In genomic region chr12:99767809-99768208, GRCh38 we compare ENCODE assay signal across 8 cellular contexts.
DNase-seq lines count a peak whose midpoint lies in the region; ATAC-seq, FAIRE-seq and TF ChIP-seq lines count a peak whose summit lies in the region.

No MANE protein-coding gene starts in this region.

- TF ChIP-seq RAD21 in Ishikawa (IDR thresholded peaks at IDR 0.05; ENCODE audit: low read depth), result peak; percentile 40

- DNase-seq in AG09309 (ENCODE audit: low read depth) (peak; percentile 2), SK-N-MC (ENCODE audit: low read depth, low spot score) (peak; percentile 26), iris pigment epithelial cell (ENCODE audit: low read depth) (peak; percentile 35), H54 (ENCODE audit: insufficient read length, low spot score) (no peak), DMS153 (lab: John Stamatoyannopoulos, UW) (no peak)
- no peak for DNase-seq in activated naive CD4-positive, alpha-beta T cell treated with anti-CD3 and anti-CD28 coated beads, Interleukin-2, amount 10 ng/mL, durations not matched to agents 7 days and 5 days

- H3K27ac Mint-ChIP-seq in activated naive CD4-positive, alpha-beta T cell treated with anti-CD3 and anti-CD28 coated beads, Interleukin-2, amount 10 ng/mL, durations not matched to agents 7 days and 5 days, result no peak overlapping the region

- no peak for ATAC-seq in HG02884 (IDR thresholded peaks at IDR 0.05; ENCODE audit: unreplicated experiment)

- H3K9me3 ChIP-seq in SK-N-MC (ENCODE audit: low read depth, low read length), result no peaks in the 10 kb centered on the region

- no peak overlapping the region for H3K27ac ChIP-seq in SK-N-MC

- no peaks in the 10 kb centered on the region for H3K36me3 Mint-ChIP-seq in activated naive CD4-positive, alpha-beta T cell treated with anti-CD3 and anti-CD28 coated beads, Interleukin-2, amount 10 ng/mL, durations not matched to agents 7 days and 5 days

- peak; percentile 38 for TF ChIP-seq CTCF in AG09309 (IDR thresholded peaks at IDR 0.05; ENCODE audit: control insufficient read depth, insufficient read depth, low read depth, low read length, missing control alignments)

- no peaks in the 10 kb centered on the region for H3K4me1 Mint-ChIP-seq in activated naive CD4-positive, alpha-beta T cell treated with anti-CD3 and anti-CD28 coated beads, Interleukin-2, amount 10 ng/mL, durations not matched to agents 7 days and 5 days

- no peaks in the 10 kb centered on the region for H3K36me3 ChIP-seq in SK-N-MC (ENCODE audit: insufficient read depth, low read length)

- no peak overlapping the region for H3K4me3 Mint-ChIP-seq in activated naive CD4-positive, alpha-beta T cell treated with anti-CD3 and anti-CD28 coated beads, Interleukin-2, amount 10 ng/mL, durations not matched to agents 7 days and 5 days

- H3K9ac ChIP-seq in SK-N-MC (ENCODE audit: insufficient read length), result no peak overlapping the region

- CTCF ChIA-PET in activated naive CD4-positive, alpha-beta T cell treated with anti-CD3 and anti-CD28 coated beads, Interleukin-2, amount 10 ng/mL, durations not matched to agents 7 days and 5 days (lab: Charles Lee), result interaction anchor here (0.9 kb wide), 1 partner anchor 722 kb away, joined by 3 read pairs; no protein-coding TSS in a partner anchor

- no peaks in the 10 kb centered on the region for H3K27me3 Mint-ChIP-seq in activated naive CD4-positive, alpha-beta T cell treated with anti-CD3 and anti-CD28 coated beads, Interleukin-2, amount 10 ng/mL, durations not matched to agents 7 days and 5 days

- no peak for TF ChIP-seq EP300 in Ishikawa (IDR thresholded peaks at IDR 0.05; ENCODE audit: borderline replicate concordance)

- no peak for FAIRE-seq in H54 (lab: Jason Lieb, UNC)

- H3K4me3 ChIP-seq in AG09309 (ENCODE audit: control insufficient read depth, low read depth, low read length) (no peak overlapping the region), SK-N-MC (no peak overlapping the region)

- H3K9me3 Mint-ChIP-seq in activated naive CD4-positive, alpha-beta T cell treated with anti-CD3 and anti-CD28 coated beads, Interleukin-2, amount 10 ng/mL, durations not matched to agents 7 days and 5 days, result no peaks in the 10 kb centered on the region

- no peak for TF ChIP-seq POLR2A in H54 (IDR thresholded peaks at IDR 0.05; ENCODE audit: low read depth, low read length)

TF ChIP-seq in Ishikawa, 13 proteins besides CTCF, POLR2A, EP300 and RAD21:
- TF ChIP-seq TAF1 (IDR thresholded peaks at IDR 0.05; ENCODE audit: low read depth) (no peak), TEAD4 (IDR thresholded peaks at IDR 0.05) (no peak), NFIC (IDR thresholded peaks at IDR 0.05) (no peak), FOXM1 (IDR thresholded peaks at IDR 0.05; ENCODE audit: borderline replicate concordance, low read depth) (no peak), MAX (IDR thresholded peaks at IDR 0.05) (no peak), ZBTB7A (IDR thresholded peaks at IDR 0.05; ENCODE audit: low read depth) (no peak), TCF12 (IDR thresholded peaks at IDR 0.05; ENCODE audit: low read depth) (no peak), CREB1 (IDR thresholded peaks at IDR 0.05; ENCODE audit: low read depth) (no peak)

Comparison
In these comparisons a context has a peak if more than half of its experiments do, and no peak if none do; other contexts are left out.
1. DNase-seq: peak in AG09309 (single experiment), SK-N-MC (single experiment) and iris pigment epithelial cell (single experiment); none in H54 (single experiment), DMS153 (single experiment) and activated naive CD4-positive, alpha-beta T cell treated with anti-CD3 and anti-CD28 coated beads, Interleukin-2, amount 10 ng/mL, durations not matched to agents 7 days and 5 days (single experiment).